ENCODE assay signal across 19 cellular contexts in the genomic region with DNA sequence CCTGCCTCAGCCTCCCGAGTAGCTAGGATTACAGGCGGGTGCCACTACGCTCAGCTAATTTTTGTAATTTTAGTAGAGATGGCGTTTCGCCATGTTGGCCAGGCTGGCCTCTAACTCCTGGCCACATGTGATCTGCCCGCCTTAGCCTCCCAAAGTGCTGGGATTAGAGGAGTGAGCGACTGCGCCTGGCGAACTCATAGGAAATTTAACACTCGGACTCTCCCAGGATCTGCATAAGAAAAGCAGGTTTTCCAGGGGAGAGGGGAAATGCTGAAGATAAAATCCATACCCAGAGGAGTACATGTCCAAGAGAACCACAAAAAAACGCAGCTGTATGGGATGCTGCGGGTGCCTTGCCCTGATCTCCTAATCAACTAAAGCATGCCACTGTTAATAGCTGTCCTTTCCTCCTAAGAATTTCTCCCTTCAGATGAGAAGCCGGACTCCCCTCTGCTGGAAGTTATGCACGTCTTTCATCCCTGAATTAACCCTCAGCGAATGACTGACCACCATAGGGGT.
"Had no signal": no experiment of that assay in that cellular context is flagged by ENCODE, and none has a peak within 500 bp of the region (broad histone marks: within the 10 kb centered on the region; RNA-seq: fewer than 3 reads in every experiment).

No MANE protein-coding gene starts in this region.

- H3K4me3 ChIP-seq: breast epithelium, esophagus squamous epithelium, left ventricle myocardium inferior, spleen, transverse colon had no signal

- H3K9ac ChIP-seq: parathyroid adenoma had no signal

- ATAC-seq: activated naive CD4-positive, alpha-beta T cell treated with anti-CD3 and anti-CD28 coated beads, Interleukin-2, amount 50 U/mL, for 72 hours; activated T-cell treated with anti-CD3 and anti-CD28 coated beads, Interleukin-2, amount 50 U/mL, for 72 hours; naive thymus-derived CD8-positive, alpha-beta T cell; right cardiac atrium had no signal

- H3K4me1 ChIP-seq: breast epithelium, esophagus squamous epithelium, parathyroid adenoma had no signal

- H3K27me3 ChIP-seq: breast epithelium, esophagus squamous epithelium, spleen, transverse colon had no signal

- H3K27ac ChIP-seq: epithelial cell of prostate, esophagus squamous epithelium, left ventricle myocardium inferior, parathyroid adenoma, spleen, transverse colon had no signal

- H3K9me3 ChIP-seq: breast epithelium, esophagus squamous epithelium, left ventricle myocardium inferior, spleen, transverse colon had no signal

- H3K36me3 ChIP-seq: breast epithelium, esophagus squamous epithelium, left ventricle myocardium inferior, spleen, transverse colon had no signal

- H3K79me2 ChIP-seq: parathyroid adenoma had no signal

- DNase-seq: activated CD4-positive, alpha-beta T cell treated with anti-CD3 and anti-CD28 coated beads, Interleukin-2, amount 50 U/mL, for 4 hours; activated naive CD4-positive, alpha-beta T cell; activated T-cell treated with anti-CD3 and anti-CD28 coated beads for 4 hours; activated T-cell treated with anti-CD3 and anti-CD28 coated beads, Interleukin-2, amount 50 U/mL, for 72 hours; central memory CD4-positive, alpha-beta T cell; esophagus squamous epithelium; foreskin melanocyte; left ventricle myocardium inferior; naive thymus-derived CD8-positive, alpha-beta T cell; occipital lobe; spleen; stimulated activated naive CD4-positive, alpha-beta T cell treated with Interleukin-2 at 50 U/mL for 16 hours; T1000; transverse colon had no signal
